Comparison of ENCODE assay signal across 23 cellular contexts in genomic region chr14:97917169-97917568, GRCh38.
A peak's percentile ranks its signal among the peaks of the same experiment; 100 is the strongest.
DNase-seq lines count a peak whose midpoint lies in the region; ATAC-seq and TF ChIP-seq lines count a peak whose summit lies in the region.
"Had no signal": no experiment of that assay in that cellular context is flagged by ENCODE, and none has a peak within 500 bp of the region (broad histone marks: within the 10 kb centered on the region; RNA-seq: fewer than 3 reads in every experiment).

No MANE protein-coding gene starts in this region.

- no peaks in the 10 kb centered on the region for H3K9me3 ChIP-seq in CD4-positive, alpha-beta T cell (ENCODE audit: control insufficient read depth, low read length)
- H3K9me3 ChIP-seq in esophagus muscularis mucosa: no peaks in the 10 kb centered on the region
- H3K9me3 ChIP-seq: MG63 had no signal

- intact Hi-C loops in CD4-positive, alpha-beta T cell (cut with DNase I, micrococcal nuclease): no loop called here
- intact Hi-C loops in esophagus muscularis mucosa (cut with DNase I): no loop called here

- peaks cover 5% of the 10 kb centered on the region for H3K36me3 Mint-ChIP-seq in activated naive CD4-positive, alpha-beta T cell treated with anti-CD3 and anti-CD28 coated beads, Interleukin-2, amount 10 ng/mL, durations not matched to agents 7 days and 5 days
- no peaks in the 10 kb centered on the region for H3K36me3 Mint-ChIP-seq in CD4-positive, alpha-beta T cell (ENCODE audit: low read depth)
- no peaks in the 10 kb centered on the region for H3K36me3 Mint-ChIP-seq in T-cell

- ATAC-seq in CD4-positive, alpha-beta T cell (ENCODE audit: poor library complexity): peak; percentile 29
- peak in 2 of 4 experiments; percentile 36 to 41 for ATAC-seq in T-cell (replicated peaks in 1 of 4)
- ATAC-seq: HCT116, PC-3 had no signal

- no peak overlapping the region for H3K27ac ChIP-seq in CD4-positive, alpha-beta T cell (ENCODE audit: low read depth, low read length)
- H3K27ac ChIP-seq in epithelial cell of prostate (no peak overlapping the region), esophagus muscularis mucosa (replicated peaks in 1 of 4) (no peak overlapping the region)

- POLR2A ChIA-PET in CD4-positive, alpha-beta T cell (lab: Charles Lee): interaction anchor here (0.6 to 1.2 kb wide), 3 partner anchors 17 to 315 kb away, joined by 3 to 4 read pairs (median 3); no protein-coding TSS in a partner anchor
- POLR2A ChIA-PET in T-cell (lab: Charles Lee): no interaction called here

- 81% methylated on average over 3 of the region's 4 CpGs for WGBS in esophagus muscularis mucosa

- H3K4me1 ChIP-seq in esophagus muscularis mucosa: no peaks in the 10 kb centered on the region

- TF ChIP-seq CTCF in CD4-positive, alpha-beta T cell (IDR thresholded peaks at IDR 0.05): no peak
- TF ChIP-seq CTCF in esophagus muscularis mucosa (IDR thresholded peaks at IDR 0.05): no peak

- H3K4me1 Mint-ChIP-seq in activated naive CD4-positive, alpha-beta T cell treated with anti-CD3 and anti-CD28 coated beads, Interleukin-2, amount 10 ng/mL, durations not matched to agents 7 days and 5 days: peaks cover 11% of the 10 kb centered on the region
- H3K4me1 Mint-ChIP-seq in CD4-positive, alpha-beta T cell (ENCODE audit: low read depth): peaks cover 21% of the 10 kb centered on the region
- peaks cover 16 to 20% (median 17%) of the 10 kb centered on the region in 3 donors for H3K4me1 Mint-ChIP-seq in T-cell

- TF ChIP-seq POLR2A in esophagus muscularis mucosa (IDR thresholded peaks at IDR 0.05; ENCODE audit: low read depth): no peak

- TF ChIP-seq EP300 in esophagus muscularis mucosa (IDR thresholded peaks at IDR 0.05): no peak

- CTCF ChIA-PET in activated naive CD4-positive, alpha-beta T cell treated with anti-CD3 and anti-CD28 coated beads, Interleukin-2, amount 10 ng/mL, durations not matched to agents 7 days and 5 days (lab: Charles Lee): no interaction called here
- CTCF ChIA-PET in CD4-positive, alpha-beta T cell (lab: Charles Lee): interaction anchor here (0.6 kb wide), 1 partner anchor 25 kb away, joined by 3 read pairs; no protein-coding TSS in a partner anchor
- CTCF ChIA-PET in T-cell (lab: Charles Lee): interaction anchor here in 1 of 2 donors (0.5 kb wide), 1 partner anchor 19 kb away, joined by 4 read pairs; no protein-coding TSS in a partner anchor

- H3K27ac Mint-ChIP-seq in activated naive CD4-positive, alpha-beta T cell treated with anti-CD3 and anti-CD28 coated beads, Interleukin-2, amount 10 ng/mL, durations not matched to agents 7 days and 5 days: peak overlapping the region; percentile 16
- peak overlapping the region; percentile 15 for H3K27ac Mint-ChIP-seq in CD4-positive, alpha-beta T cell
- peak overlapping the region; percentile 64 to 79 for H3K27ac Mint-ChIP-seq in T-cell

- H3K4me3 ChIP-seq in esophagus muscularis mucosa: no peak overlapping the region
- H3K4me3 ChIP-seq: MG63 had no signal

- H3K36me3 ChIP-seq in esophagus muscularis mucosa: no peaks in the 10 kb centered on the region
- H3K36me3 ChIP-seq: MG63 had no signal

- H3K9me3 Mint-ChIP-seq in activated naive CD4-positive, alpha-beta T cell treated with anti-CD3 and anti-CD28 coated beads, Interleukin-2, amount 10 ng/mL, durations not matched to agents 7 days and 5 days: peaks cover 9% of the 10 kb centered on the region
- no peaks in the 10 kb centered on the region for H3K9me3 Mint-ChIP-seq in CD4-positive, alpha-beta T cell
- H3K9me3 Mint-ChIP-seq in T-cell: no peaks in the 10 kb centered on the region

- no peaks in the 10 kb centered on the region for H3K27me3 ChIP-seq in CD4-positive, alpha-beta T cell (ENCODE audit: control insufficient read depth, insufficient read depth, low read length)
- H3K27me3 ChIP-seq in esophagus muscularis mucosa: no peaks in the 10 kb centered on the region
- H3K27me3 ChIP-seq: MG63 had no signal

- peaks cover 7% of the 10 kb centered on the region for H3K27me3 Mint-ChIP-seq in activated naive CD4-positive, alpha-beta T cell treated with anti-CD3 and anti-CD28 coated beads, Interleukin-2, amount 10 ng/mL, durations not matched to agents 7 days and 5 days
- no peaks in the 10 kb centered on the region for H3K27me3 Mint-ChIP-seq in CD4-positive, alpha-beta T cell
- no peaks in the 10 kb centered on the region for H3K27me3 Mint-ChIP-seq in T-cell

- DNase-seq in activated naive CD4-positive, alpha-beta T cell treated with anti-CD3 and anti-CD28 coated beads, Interleukin-2, amount 10 ng/mL, durations not matched to agents 7 days and 5 days: no peak
- no peak for DNase-seq in activated naive CD4-positive, alpha-beta T cell treated with anti-CD3 and anti-CD28 coated beads, Interleukin-2, amount 50 U/mL, for 16 hours
- DNase-seq in CD4-positive, alpha-beta T cell: no peak
- peak in 1 of 34 experiments; percentile 1 for DNase-seq in T-cell
- peak; percentile 12 for DNase-seq in epithelial cell of prostate (ENCODE audit: low read depth, low spot score)
- DNase-seq in esophagus muscularis mucosa (ENCODE audit: extremely low spot score): no peak
- no peak for DNase-seq in central memory CD4-positive, alpha-beta T cell
- DNase-seq in inferior parietal cortex (ENCODE audit: extremely low spot score): no peak
- DNase-seq: ACHN, C1 segment of cervical spinal cord, DMS79, GOT3, IMR-90, Karpas-422, MG63, NCI-H1048, NCI-H1436, NCI-H2029, NCI-H345, NCI-H524 treated with DMSO at 0.1 percent for 48 hours, PC-3, RPMI8226 had no signal

- H3K4me3 Mint-ChIP-seq in activated naive CD4-positive, alpha-beta T cell treated with anti-CD3 and anti-CD28 coated beads, Interleukin-2, amount 10 ng/mL, durations not matched to agents 7 days and 5 days: no peak overlapping the region
- H3K4me3 Mint-ChIP-seq in CD4-positive, alpha-beta T cell: no peak overlapping the region
- H3K4me3 Mint-ChIP-seq in T-cell: peak overlapping the region in 1 of 3 donors; percentile 22

Comparison
In these comparisons a context has a peak if more than half of its experiments do, and no peak if none do; other contexts are left out.
1. H3K27ac Mint-ChIP-seq: peak in every context shown above with its lines; median percentile 72 in T-cell; 16 in activated naive CD4-positive, alpha-beta T cell treated with anti-CD3 and anti-CD28 coated beads, Interleukin-2, amount 10 ng/mL, durations not matched to agents 7 days and 5 days; 15 in CD4-positive, alpha-beta T cell.